ENCODE assay signal across 10 cellular contexts in genomic region chr1:234845097-234845660, GRCh38.
DNase-seq lines count a peak whose midpoint lies in the region; ATAC-seq and TF ChIP-seq lines count a peak whose summit lies in the region.
"Had no signal": no experiment of that assay in that cellular context is flagged by ENCODE, and none has a peak within 500 bp of the region (broad histone marks: within the 10 kb centered on the region; RNA-seq: fewer than 3 reads in every experiment).

No MANE protein-coding gene starts in this region.

- peaks cover 90% of the 10 kb centered on the region for H3K4me1 Mint-ChIP-seq in activated CD4-positive, alpha-beta T cell treated with anti-CD3 and anti-CD28 coated beads, Interleukin-2, amount 10 ng/mL, durations not matched to agents 24 days and 14 days

- TF ChIP-seq CTCF in HL-60 (IDR thresholded peaks at IDR 0.05; ENCODE audit: insufficient read depth, low read length) (no peak), body of pancreas (IDR thresholded peaks at IDR 0.05) (no peak)

- no peaks in the 10 kb centered on the region for H3K36me3 Mint-ChIP-seq in activated CD4-positive, alpha-beta T cell treated with anti-CD3 and anti-CD28 coated beads, Interleukin-2, amount 10 ng/mL, durations not matched to agents 24 days and 14 days (ENCODE audit: low read depth)

- ATAC-seq in body of pancreas: peak; percentile 89

- H3K27me3 Mint-ChIP-seq in activated CD4-positive, alpha-beta T cell treated with anti-CD3 and anti-CD28 coated beads, Interleukin-2, amount 10 ng/mL, durations not matched to agents 24 days and 14 days: no peaks in the 10 kb centered on the region

- DNase-seq in HL-60 (ENCODE audit: low read depth in 1 of 2, low spot score in 1 of 2) (no peak), body of pancreas (peak in 2 of 4 donors; percentile 32 to 59), iPS-NIHi7 (ENCODE audit: extremely low spot score) (no peak), iPS-NIHi11 (ENCODE audit: low spot score) (no peak), COLO668 (lab: John Stamatoyannopoulos, UW; ENCODE audit: unreplicated experiment) (no peak), posterior vena cava (ENCODE audit: low spot score) (no peak)
- peak; percentile 88 for DNase-seq in activated CD4-positive, alpha-beta T cell treated with anti-CD3 and anti-CD28 coated beads, Interleukin-2, amount 10 ng/mL, durations not matched to agents 24 days and 14 days
- peak; percentile 14 for DNase-seq in stimulated activated CD4-positive, alpha-beta T cell treated with anti-CD3 and anti-CD28 coated beads, Interleukin-4, amount 100 ng/mL, for 1 hour
- DNase-seq: NCI-H1417, ovary had no signal

- 35 to 56% methylated on average over 5 of the region's 5 CpGs for WGBS in body of pancreas, 2 donors

- intact Hi-C loops in activated CD4-positive, alpha-beta T cell treated with anti-CD3 and anti-CD28 coated beads, Interleukin-2, amount 10 ng/mL, durations not matched to agents 24 days and 14 days (cut with micrococcal nuclease): no loop called here
- intact Hi-C loops in body of pancreas (cut with DNase I) (no loop called here), posterior vena cava (cut with DNase I) (no loop called here)

- H3K4me3 ChIP-seq in HL-60 (replicated peaks; ENCODE audit: insufficient read depth, low read length) (no peak overlapping the region), body of pancreas (no peak overlapping the region)
- H3K4me3 ChIP-seq: ovary had no signal

- H3K27ac ChIP-seq in HL-60 (replicated peaks) (peak overlapping the region; percentile 92), body of pancreas (peak overlapping the region in 3 of 4 donors; percentile 7 to 60 (median 43))
- H3K27ac ChIP-seq: ovary had no signal

- H3K9me3 Mint-ChIP-seq in activated CD4-positive, alpha-beta T cell treated with anti-CD3 and anti-CD28 coated beads, Interleukin-2, amount 10 ng/mL, durations not matched to agents 24 days and 14 days: peaks cover 4% of the 10 kb centered on the region

- H3K9me3 ChIP-seq in body of pancreas: no peaks in the 10 kb centered on the region
- H3K9me3 ChIP-seq: ovary had no signal

- peak overlapping the region; percentile 94 for H3K27ac Mint-ChIP-seq in activated CD4-positive, alpha-beta T cell treated with anti-CD3 and anti-CD28 coated beads, Interleukin-2, amount 10 ng/mL, durations not matched to agents 24 days and 14 days

- peaks cover 15% of the 10 kb centered on the region for H3K4me1 ChIP-seq in body of pancreas

- H3K27me3 ChIP-seq in HL-60 (ENCODE audit: insufficient read depth, poor library complexity, severe bottlenecking) (no peaks in the 10 kb centered on the region), body of pancreas (no peaks in the 10 kb centered on the region)
- H3K27me3 ChIP-seq: ovary had no signal

- H3K4me3 Mint-ChIP-seq in activated CD4-positive, alpha-beta T cell treated with anti-CD3 and anti-CD28 coated beads, Interleukin-2, amount 10 ng/mL, durations not matched to agents 24 days and 14 days: peak overlapping the region; percentile 74

- no peaks in the 10 kb centered on the region for H3K36me3 ChIP-seq in body of pancreas (replicated peaks in 1 of 2; ENCODE audit: insufficient read depth in 1 of 2, low read depth in 2 of 2)
- H3K36me3 ChIP-seq: ovary had no signal

- TF ChIP-seq POLR2A in body of pancreas (IDR thresholded peaks at IDR 0.05): no peak

Comparison
In these comparisons a context has a peak if more than half of its experiments do, and no peak if none do; other contexts are left out.
1. DNase-seq: peak in activated CD4-positive, alpha-beta T cell treated with anti-CD3 and anti-CD28 coated beads, Interleukin-2, amount 10 ng/mL, durations not matched to agents 24 days and 14 days (single experiment) and stimulated activated CD4-positive, alpha-beta T cell treated with anti-CD3 and anti-CD28 coated beads, Interleukin-4, amount 100 ng/mL, for 1 hour (single experiment); none in HL-60 (0 of 2), iPS-NIHi7 (single experiment), iPS-NIHi11 (single experiment), COLO668 (single experiment) and posterior vena cava (single experiment).